Comparison of ENCODE assay signal across 8 cellular contexts in genomic region chr1:158179301-158180041, GRCh38. TPM values are rescaled to one million over a fixed set of nuclear protein-coding genes. Genes with fewer than 3 reads are reported as not detected.
DNase-seq lines count a peak whose midpoint lies in the region; ATAC-seq and TF ChIP-seq lines count a peak whose summit lies in the region.

No MANE protein-coding gene starts in this region.

- DNase-seq in NCI-H82 treated with DMSO at 0.1 percent for 48 hours (lab: John Stamatoyannopoulos, UW; ENCODE audit: unreplicated experiment), result peak; percentile 92
- DNase-seq in neural crest cell (ENCODE audit: low read depth, low spot score), result no peak
- no peak for DNase-seq in dedifferentiated amniotic fluid mesenchymal stem cell (ENCODE audit: extremely low spot score)
- DNase-seq in sciatic nerve (ENCODE audit: low spot score), result no peak
- DNase-seq in NCI-H146 treated with DMSO at 0.1 percent for 48 hours (lab: John Stamatoyannopoulos, UW; ENCODE audit: unreplicated experiment), result no peak
- DNase-seq in NCI-H2196 (lab: John Stamatoyannopoulos, UW; ENCODE audit: unreplicated experiment), result no peak

- no peak overlapping the region for H3K27ac Mint-ChIP-seq in neural crest cell (ENCODE audit: unreplicated experiment)

- H3K4me1 Mint-ChIP-seq in neural crest cell, result peaks cover 20% of the 10 kb centered on the region

- no peak for TF ChIP-seq CTCF in neural crest cell (conservative IDR thresholded peaks at IDR 0.05)

- intact Hi-C loops in sciatic nerve (cut with DNase I), result no loop called here

- H3K4me3 Mint-ChIP-seq in neural crest cell, result peak overlapping the region; percentile 7

- H3K9me3 Mint-ChIP-seq in neural crest cell, result no peaks in the 10 kb centered on the region

- ATAC-seq in GM18907 (IDR thresholded peaks at IDR 0.05; ENCODE audit: unreplicated experiment) (peak; percentile 90), HG02678 (IDR thresholded peaks at IDR 0.05; ENCODE audit: unreplicated experiment) (peak; percentile 87), sciatic nerve (no peak)

- no peaks in the 10 kb centered on the region for H3K36me3 Mint-ChIP-seq in neural crest cell (ENCODE audit: low read depth)

- H3K27me3 Mint-ChIP-seq in neural crest cell (ENCODE audit: low read depth), result peaks cover 96% of the 10 kb centered on the region

RNA-seq across cellular contexts. Expression of gene CD1D, which starts 1.2 kb away (rescaled TPM):
- total RNA-seq in neural crest cell (not detected in 2 replicates), sciatic nerve (1.1 TPM)
